8 cellular contexts compared by ENCODE assay signal in genomic region chr1:160070243-160071163, GRCh38. TPM values are rescaled to one million over a fixed set of nuclear protein-coding genes. Genes with fewer than 3 reads are reported as not detected.
DNase-seq lines count a peak whose midpoint lies in the region; ATAC-seq and TF ChIP-seq lines count a peak whose summit lies in the region.

No MANE protein-coding gene starts in this region.

- H3K4me3 Mint-ChIP-seq in T-helper 1 cell treated with Interleukin-12 subunit alpha and Interleukin-12 subunit beta and Interleukin-4 antibody, amounts not matched to agents 30 μg/mL and 1 μg/mL, for 36 hours = peak overlapping the region; percentile 86
- peak overlapping the region; percentile 95 for H3K4me3 Mint-ChIP-seq in progenitor cell of endocrine pancreas (ENCODE audit: low read depth)
- H3K4me3 Mint-ChIP-seq in type B pancreatic cell = peak overlapping the region; percentile 93

- no peaks in the 10 kb centered on the region for H3K9me3 ChIP-seq in right cardiac atrium (ENCODE audit: control insufficient read depth, low read length)

- no peaks in the 10 kb centered on the region for H3K9me3 Mint-ChIP-seq in T-helper 1 cell treated with Interleukin-12 subunit alpha and Interleukin-12 subunit beta and Interleukin-4 antibody, amounts not matched to agents 30 μg/mL and 1 μg/mL, for 36 hours
- H3K9me3 Mint-ChIP-seq in progenitor cell of endocrine pancreas (ENCODE audit: low read depth) = no peaks in the 10 kb centered on the region
- H3K9me3 Mint-ChIP-seq in type B pancreatic cell = no peaks in the 10 kb centered on the region

- no peaks in the 10 kb centered on the region for H3K4me1 ChIP-seq in right cardiac atrium (ENCODE audit: control insufficient read depth, insufficient read depth, low read length)

- WGBS in right cardiac atrium = 1% methylated on average over 46 of the region's 46 CpGs

- peaks cover 13% of the 10 kb centered on the region for H3K4me1 Mint-ChIP-seq in T-helper 1 cell treated with Interleukin-12 subunit alpha and Interleukin-12 subunit beta and Interleukin-4 antibody, amounts not matched to agents 30 μg/mL and 1 μg/mL, for 36 hours (ENCODE audit: low read depth)
- H3K4me1 Mint-ChIP-seq in progenitor cell of endocrine pancreas (ENCODE audit: low read depth) = peaks cover 14% of the 10 kb centered on the region
- H3K4me1 Mint-ChIP-seq in type B pancreatic cell (ENCODE audit: unreplicated experiment) = peaks cover 13% of the 10 kb centered on the region

- peak; percentile 59 for DNase-seq in DMS79 treated with DMSO at 0.1 percent for 48 hours (lab: John Stamatoyannopoulos, UW)
- DNase-seq in HuH-7 (ENCODE audit: low spot score) = peak; percentile 69
- DNase-seq in amygdala (lab: John Stamatoyannopoulos, UW) = peak in 55 of 56 donors; percentile 60 to 95 (median 88)
- DNase-seq in right cardiac atrium = peak; percentile 84 to 93 (median 92)
- peak; percentile 63 for DNase-seq in progenitor cell of endocrine pancreas (ENCODE audit: low spot score, unreplicated experiment)
- peak; percentile 76 for DNase-seq in type B pancreatic cell (ENCODE audit: extremely low spot score, unreplicated experiment)

- TF ChIP-seq CTCF in progenitor cell of endocrine pancreas (IDR thresholded peaks at IDR 0.05; ENCODE audit: unreplicated experiment) = no peak
- TF ChIP-seq CTCF in type B pancreatic cell (conservative IDR thresholded peaks at IDR 0.05) = no peak

- no peaks in the 10 kb centered on the region for H3K36me3 Mint-ChIP-seq in T-helper 1 cell treated with Interleukin-12 subunit alpha and Interleukin-12 subunit beta and Interleukin-4 antibody, amounts not matched to agents 30 μg/mL and 1 μg/mL, for 36 hours (ENCODE audit: low read depth)
- no peaks in the 10 kb centered on the region for H3K36me3 Mint-ChIP-seq in progenitor cell of endocrine pancreas (ENCODE audit: insufficient read depth)
- no peaks in the 10 kb centered on the region for H3K36me3 Mint-ChIP-seq in type B pancreatic cell

- peaks cover 59% of the 10 kb centered on the region for H3K27me3 Mint-ChIP-seq in T-helper 1 cell treated with Interleukin-12 subunit alpha and Interleukin-12 subunit beta and Interleukin-4 antibody, amounts not matched to agents 30 μg/mL and 1 μg/mL, for 36 hours (ENCODE audit: low read depth)
- peaks cover 82% of the 10 kb centered on the region for H3K27me3 Mint-ChIP-seq in progenitor cell of endocrine pancreas
- peaks cover 90% of the 10 kb centered on the region for H3K27me3 Mint-ChIP-seq in type B pancreatic cell

- H3K27me3 ChIP-seq in right cardiac atrium (ENCODE audit: control insufficient read depth, insufficient read depth) = no peaks in the 10 kb centered on the region

- peak overlapping the region; percentile 75 for H3K4me3 ChIP-seq in right cardiac atrium (ENCODE audit: low read length)

- peak; percentile 96 to 97 for ATAC-seq in right cardiac atrium
- no peak for ATAC-seq in HG03196 (IDR thresholded peaks at IDR 0.05; ENCODE audit: unreplicated experiment)

- H3K27ac Mint-ChIP-seq in T-helper 1 cell treated with Interleukin-12 subunit alpha and Interleukin-12 subunit beta and Interleukin-4 antibody, amounts not matched to agents 30 μg/mL and 1 μg/mL, for 36 hours = no peak overlapping the region
- H3K27ac Mint-ChIP-seq in progenitor cell of endocrine pancreas (no peak overlapping the region), type B pancreatic cell (peak overlapping the region; percentile 44)

- H3K27ac ChIP-seq in right cardiac atrium (ENCODE audit: low read length) = no peak overlapping the region

- intact Hi-C loops in right cardiac atrium (cut with DNase I) = no loop called here

RNA-seq across cellular contexts. Expression of gene KCNJ10, which starts 0.5 kb away (rescaled TPM):
- total RNA-seq in right cardiac atrium (under 1 TPM; 0.11 to 0.31 (median 0.20) TPM), progenitor cell of endocrine pancreas (0.09 and 0.12 TPM in 2 replicates), type B pancreatic cell (ENCODE audit: low replicate concordance) (not detected in 2 replicates)
- polyA plus RNA-seq in right cardiac atrium = 0.14 TPM

RNA-seq across cellular contexts. Expression of gene KCNJ9, which starts 10.8 kb away (rescaled TPM):
- not detected for total RNA-seq in right cardiac atrium
- not detected for polyA plus RNA-seq in right cardiac atrium
- not detected in 2 replicates for total RNA-seq in progenitor cell of endocrine pancreas
- not detected in 2 replicates for total RNA-seq in type B pancreatic cell (ENCODE audit: low replicate concordance)

RNA-seq across cellular contexts. Expression of gene IGSF8, which starts 27.9 kb away (rescaled TPM):
- total RNA-seq in right cardiac atrium (10 to 100 TPM; 18.3 to 24.2 (median 19.8) TPM), progenitor cell of endocrine pancreas (39.4 and 40.0 TPM in 2 replicates), type B pancreatic cell (ENCODE audit: low replicate concordance) (27.7 and 33.2 TPM in 2 replicates)
- polyA plus RNA-seq in right cardiac atrium = 18.2 TPM

RNA-seq across cellular contexts. Expression of gene PIGM, which starts 38.7 kb away (rescaled TPM):
- total RNA-seq in right cardiac atrium (1 to 10 TPM; 4.0 to 4.6 (median 4.3) TPM), progenitor cell of endocrine pancreas (11.4 and 12.2 TPM in 2 replicates), type B pancreatic cell (ENCODE audit: low replicate concordance) (9.4 and 12.0 TPM in 2 replicates)
- polyA plus RNA-seq in right cardiac atrium = 2.7 TPM

RNA-seq across cellular contexts. Expression of gene ATP1A2, which starts 45.1 kb away (rescaled TPM):
- total RNA-seq in right cardiac atrium (100 to 1,000 TPM; 150 to 323 (median 257) TPM), progenitor cell of endocrine pancreas (0.11 TPM in 1 of 2 replicates, not detected in the other), type B pancreatic cell (ENCODE audit: low replicate concordance) (0.26 and 14.5 TPM in 2 replicates)
- 89.6 TPM for polyA plus RNA-seq in right cardiac atrium
